Comparison of ENCODE assay signal across 28 cellular contexts in genomic region chr12:77097846-77098245, GRCh38. TPM values are rescaled to one million over a fixed set of nuclear protein-coding genes. Genes with fewer than 3 reads are reported as not detected.
"Had no signal": no experiment of that assay in that cellular context is flagged by ENCODE, and none has a peak within 500 bp of the region (broad histone marks: within the 10 kb centered on the region; RNA-seq: fewer than 3 reads in every experiment).

No MANE protein-coding gene starts in this region.

- H3K27ac Mint-ChIP-seq: dendritic cell treated with granulocyte-macrophage colony-stimulating factor and Interleukin-4, amounts not matched to agents 40 ng/mL and 50 ng/mL, for 4 days; effector memory CD8-positive, alpha-beta T cell; endodermal cell had no signal

- H3K36me3 ChIP-seq: colonic mucosa, esophagus muscularis mucosa, esophagus squamous epithelium, gastrocnemius medialis, gastroesophageal sphincter, heart left ventricle, heart right ventricle had no signal

- H2AFZ ChIP-seq: hepatocyte had no signal

- H3K4me1 Mint-ChIP-seq: endodermal cell had no signal

- H3K4me2 ChIP-seq: hepatocyte had no signal

- DNase-seq: colonic mucosa; dorsolateral prefrontal cortex; effector CD4-positive, alpha-beta T cell; effector CD8-positive, alpha-beta T cell; effector memory CD4-positive, alpha-beta T cell; effector memory CD8-positive, alpha-beta T cell; endodermal cell; erythroblast; esophagus squamous epithelium; foreskin fibroblast; foreskin keratinocyte; foreskin melanocyte; gastrocnemius medialis; glutamatergic neuron; head of caudate nucleus; heart left ventricle; heart right ventricle had no signal

- FAIRE-seq: colon, endometrium, endothelial cell of umbilical vein, frontal cortex had no signal

- H3K4me1 ChIP-seq: colonic mucosa, esophagus muscularis mucosa, esophagus squamous epithelium, gastrocnemius medialis, gastroesophageal sphincter, heart left ventricle, heart right ventricle had no signal

- H3K4me3 Mint-ChIP-seq: dendritic cell treated with granulocyte-macrophage colony-stimulating factor and Interleukin-4, amounts not matched to agents 40 ng/mL and 50 ng/mL, for 4 days; effector memory CD8-positive, alpha-beta T cell; endodermal cell had no signal

- ATAC-seq: effector memory CD8-positive, alpha-beta T cell; esophagus mucosa; foreskin keratinocyte; gastrocnemius medialis; gastroesophageal sphincter; heart left ventricle; heart right ventricle had no signal

- H3K27me3 ChIP-seq: colonic mucosa, esophagus muscularis mucosa, esophagus squamous epithelium, foreskin keratinocyte, gastrocnemius medialis, heart left ventricle, hepatocyte had no signal

- H3K27ac ChIP-seq: colonic mucosa, coronary artery, dorsolateral prefrontal cortex, epithelial cell of prostate, esophagus muscularis mucosa, esophagus squamous epithelium, foreskin keratinocyte, gastrocnemius medialis, gastroesophageal sphincter, heart left ventricle, heart right ventricle, hepatocyte had no signal

- H3K4me3 ChIP-seq: colonic mucosa, coronary artery, dorsolateral prefrontal cortex, esophagus muscularis mucosa, esophagus squamous epithelium, gastrocnemius medialis, gastroesophageal sphincter, heart left ventricle, heart right ventricle, hepatocyte had no signal

- H3K79me2 ChIP-seq: hepatocyte had no signal

- H3K9me3 Mint-ChIP-seq: endodermal cell had no signal

- H3K9me3 ChIP-seq: colonic mucosa, esophagus muscularis mucosa, esophagus squamous epithelium, gastrocnemius medialis, gastroesophageal sphincter, heart left ventricle had no signal

RNA-seq across cellular contexts. Expression of gene E2F7, which starts 32.5 kb away (rescaled TPM):
- total RNA-seq: esophagus muscularis mucosa, gastrocnemius medialis had no signal
